1 cellular context compared by ENCODE assay signal in genomic region chr7:141072548-141073172, GRCh38.
A peak's percentile ranks its signal among the peaks of the same experiment; 100 is the strongest.
TF ChIP-seq lines count a peak whose summit lies in the region.

No MANE protein-coding gene starts in this region.

TF ChIP-seq in HEK293, 187 proteins besides CTCF, POLR2A, EP300 and RAD21 (continued from another document and continues in another):
- TF ChIP-seq PATZ1 (tag by site-specific recombination; IDR thresholded peaks at IDR 0.05), result peak; percentile 64; the same call in 1 of the 2 replicates
- TF ChIP-seq ZIC2 (tag by site-specific recombination; IDR thresholded peaks at IDR 0.05), result peak; percentile 69
- TF ChIP-seq ZBTB6 (tag by site-specific recombination; IDR thresholded peaks at IDR 0.05), result peak; percentile 67
- TF ChIP-seq ZNF596 (tag by site-specific recombination; IDR thresholded peaks at IDR 0.05), result peak; percentile 56; the same call in 1 of the 2 replicates
- TF ChIP-seq ZSCAN5A (tag by site-specific recombination; IDR thresholded peaks at IDR 0.05), result 0 out of 2 replicates have a peak, but pooled peaks have one; percentile 14
- TF ChIP-seq ZNF654 (tag by site-specific recombination; IDR thresholded peaks at IDR 0.05; ENCODE audit: low read depth), result no peak
- no peak for TF ChIP-seq ZNF19 (tag by site-specific recombination; IDR thresholded peaks at IDR 0.05; ENCODE audit: low read depth)
- TF ChIP-seq KLF9 (tag by site-specific recombination; IDR thresholded peaks at IDR 0.05; ENCODE audit: low read depth), result peak; percentile 32; the same call in 1 of the 2 replicates
- TF ChIP-seq ZBTB26 (tag by site-specific recombination; optimal IDR thresholded peaks at IDR 0.05), result peak; percentile 89
- no peak for TF ChIP-seq PRDM6 (tag by site-specific recombination; IDR thresholded peaks at IDR 0.05)
- peak; percentile 95 for TF ChIP-seq ZEB2 (tag by site-specific recombination; IDR thresholded peaks at IDR 0.05)
- TF ChIP-seq ZBTB8A (tag by site-specific recombination; IDR thresholded peaks at IDR 0.05), result peak; percentile 98
- TF ChIP-seq ZSCAN30 (tag by site-specific recombination; IDR thresholded peaks at IDR 0.05), result peak; percentile 67; the same call in 1 of the 2 replicates
- TF ChIP-seq KLF8 (tag by site-specific recombination; IDR thresholded peaks at IDR 0.05), result peak; percentile 72
- peak; percentile 75 for TF ChIP-seq KLF16 (tag by site-specific recombination; IDR thresholded peaks at IDR 0.05)
- no peak; the same call in none of the 2 replicates for TF ChIP-seq ZNF837 (tag by site-specific recombination; IDR thresholded peaks at IDR 0.05)
- no peak for TF ChIP-seq ZNF266 (tag by site-specific recombination; IDR thresholded peaks at IDR 0.05; ENCODE audit: low read depth)
- TF ChIP-seq ZNF843 (tag by site-specific recombination; IDR thresholded peaks at IDR 0.05), result 0 out of 2 replicates have a peak, but pooled peaks have one; percentile 35
- peak; percentile 87 for TF ChIP-seq ZNF449 (tag by site-specific recombination; IDR thresholded peaks at IDR 0.05)
- peak; percentile 76 for TF ChIP-seq ZNF561 (tag by site-specific recombination; IDR thresholded peaks at IDR 0.05; ENCODE audit: borderline replicate concordance)
- peak; percentile 1; the same call in 1 of the 2 replicates for TF ChIP-seq SP2 (tag by site-specific recombination; IDR thresholded peaks at IDR 0.05)
- no peak for TF ChIP-seq IKZF3 (tag by site-specific recombination; IDR thresholded peaks at IDR 0.05)
- no peak for TF ChIP-seq ZNF175 (tag by site-specific recombination; IDR thresholded peaks at IDR 0.05)
- TF ChIP-seq, protein P1, sequence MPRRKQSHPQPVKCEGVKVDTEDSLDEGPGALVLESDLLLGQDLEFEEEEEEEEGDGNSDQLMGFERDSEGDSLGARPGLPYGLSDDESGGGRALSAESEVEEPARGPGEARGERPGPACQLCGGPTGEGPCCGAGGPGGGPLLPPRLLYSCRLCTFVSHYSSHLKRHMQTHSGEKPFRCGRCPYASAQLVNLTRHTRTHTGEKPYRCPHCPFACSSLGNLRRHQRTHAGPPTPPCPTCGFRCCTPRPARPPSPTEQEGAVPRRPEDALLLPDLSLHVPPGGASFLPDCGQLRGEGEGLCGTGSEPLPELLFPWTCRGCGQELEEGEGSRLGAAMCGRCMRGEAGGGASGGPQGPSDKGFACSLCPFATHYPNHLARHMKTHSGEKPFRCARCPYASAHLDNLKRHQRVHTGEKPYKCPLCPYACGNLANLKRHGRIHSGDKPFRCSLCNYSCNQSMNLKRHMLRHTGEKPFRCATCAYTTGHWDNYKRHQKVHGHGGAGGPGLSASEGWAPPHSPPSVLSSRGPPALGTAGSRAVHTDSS (tag by site-specific recombination; IDR thresholded peaks at IDR 0.05), result no peak
- peak; percentile 81 for TF ChIP-seq ZBTB21 (tag by site-specific recombination; IDR thresholded peaks at IDR 0.05)
- TF ChIP-seq ZNF549 (tag by site-specific recombination; IDR thresholded peaks at IDR 0.05), result no peak
- TF ChIP-seq ZFP69B (tag by site-specific recombination; IDR thresholded peaks at IDR 0.05), result peak; percentile 60; the same call in 1 of the 2 replicates
- TF ChIP-seq ZXDB (tag by site-specific recombination; IDR thresholded peaks at IDR 0.05), result peak; percentile 81
- TF ChIP-seq ZNF777 (tag by site-specific recombination; IDR thresholded peaks at IDR 0.05; ENCODE audit: borderline replicate concordance), result peak; percentile 72; the same call in 1 of the 2 replicates
- no peak for TF ChIP-seq GLIS1 (tag by site-specific recombination; IDR thresholded peaks at IDR 0.05)
- peak; percentile 80 for TF ChIP-seq ZNF692 (tag by site-specific recombination; IDR thresholded peaks at IDR 0.05)
- peak; percentile 96 for TF ChIP-seq ZNF660 (tag by site-specific recombination; IDR thresholded peaks at IDR 0.05)
- 0 out of 2 replicates have a peak, but pooled peaks have one; percentile 9 for TF ChIP-seq ZNF341 (tag by site-specific recombination; IDR thresholded peaks at IDR 0.05; ENCODE audit: low read depth)
- TF ChIP-seq ZNF530 (tag by site-specific recombination; IDR thresholded peaks at IDR 0.05; ENCODE audit: low read depth), result no peak
- TF ChIP-seq, protein P2, sequence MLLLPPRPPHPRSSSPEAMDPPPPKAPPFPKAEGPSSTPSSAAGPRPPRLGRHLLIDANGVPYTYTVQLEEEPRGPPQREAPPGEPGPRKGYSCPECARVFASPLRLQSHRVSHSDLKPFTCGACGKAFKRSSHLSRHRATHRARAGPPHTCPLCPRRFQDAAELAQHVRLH (tag by site-specific recombination; IDR thresholded peaks at IDR 0.05), result peak; percentile 55; the same call in 1 of the 2 replicates
- peak; percentile 23; the same call in 1 of the 2 replicates for TF ChIP-seq YY2 (tag by site-specific recombination; IDR thresholded peaks at IDR 0.05)
- TF ChIP-seq ZFHX2 (tag by site-specific recombination; conservative IDR thresholded peaks at IDR 0.05), result 0 out of 2 replicates have a peak, but pooled peaks have one; percentile 15
- peak; percentile 25; the same call in 1 of the 2 replicates for TF ChIP-seq KLF1 (tag by site-specific recombination; IDR thresholded peaks at IDR 0.05)
- TF ChIP-seq PRDM10 (tag by site-specific recombination; IDR thresholded peaks at IDR 0.05), result peak; percentile 66; the same call in 1 of the 2 replicates
- TF ChIP-seq ZFP37 (tag by site-specific recombination; IDR thresholded peaks at IDR 0.05), result peak; percentile 97
- TF ChIP-seq, protein P3, sequence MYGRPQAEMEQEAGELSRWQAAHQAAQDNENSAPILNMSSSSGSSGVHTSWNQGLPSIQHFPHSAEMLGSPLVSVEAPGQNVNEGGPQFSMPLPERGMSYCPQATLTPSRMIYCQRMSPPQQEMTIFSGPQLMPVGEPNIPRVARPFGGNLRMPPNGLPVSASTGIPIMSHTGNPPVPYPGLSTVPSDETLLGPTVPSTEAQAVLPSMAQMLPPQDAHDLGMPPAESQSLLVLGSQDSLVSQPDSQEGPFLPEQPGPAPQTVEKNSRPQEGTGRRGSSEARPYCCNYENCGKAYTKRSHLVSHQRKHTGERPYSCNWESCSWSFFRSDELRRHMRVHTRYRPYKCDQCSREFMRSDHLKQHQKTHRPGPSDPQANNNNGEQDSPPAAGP (tag by site-specific recombination; IDR thresholded peaks at IDR 0.05), result peak; percentile 70
